ENCODE assay signal across 8 cellular contexts in genomic region chr12:55743131-55743921, GRCh38. TPM values are rescaled to one million over a fixed set of nuclear protein-coding genes. Genes with fewer than 3 reads are reported as not detected.
DNase-seq lines count a peak whose midpoint lies in the region; ATAC-seq and TF ChIP-seq lines count a peak whose summit lies in the region.

No MANE protein-coding gene starts in this region.

- peak; percentile 44 for ATAC-seq in GM21717 (IDR thresholded peaks at IDR 0.05; ENCODE audit: unreplicated experiment)
- peak; percentile 22 for ATAC-seq in left lobe of liver

- in situ Hi-C loops in G401 (cut with HindIII; ENCODE audit: low sequenced_read_pairs): no loop called here

- TF ChIP-seq CTCF in VCaP (conservative IDR thresholded peaks at IDR 0.05): peak; percentile 21; the same call in 1 of the 2 replicates

- DNase-seq in G401 (ENCODE audit: low spot score) (peak; percentile 58), LHCN-M2 (ENCODE audit: low read depth) (peak; percentile 74), cerebellar cortex (ENCODE audit: low spot score) (peak; percentile 52), left lobe of liver (ENCODE audit: low spot score) (peak; percentile 47), inferior parietal cortex (ENCODE audit: extremely low spot score) (no peak)
- DNase-seq in stimulated activated CD4-positive, alpha-beta T cell treated with anti-CD3 and anti-CD28 coated beads, Interleukin-4, amount 100 ng/mL, for 4 hours: peak; percentile 36 to 61

- peak overlapping the region; percentile 84 for H3K27ac ChIP-seq in VCaP

RNA-seq across cellular contexts. Expression of gene GDF11, which starts 0.4 kb away (rescaled TPM):
- 16.2 and 29.2 TPM in 2 replicates for total RNA-seq in G401 (2014; rRNA removed; shearing (Covaris generic))
- total RNA-seq in LHCN-M2 (2014; rRNA removed) (10.0 and 17.3 TPM in 2 replicates), left lobe of liver (1.1 TPM)
- polyA plus RNA-seq in LHCN-M2 (2012): 21.0 TPM

RNA-seq across cellular contexts. Expression of gene CD63, which starts 14.5 kb away (rescaled TPM):
- 897 and 1,131 TPM in 2 replicates for total RNA-seq in G401 (2014; rRNA removed; shearing (Covaris generic))
- 2,065 and 2,281 TPM in 2 replicates for total RNA-seq in LHCN-M2 (2014; rRNA removed)
- polyA plus RNA-seq in LHCN-M2 (2012): 3,617 TPM
- 203 TPM for total RNA-seq in left lobe of liver

RNA-seq across cellular contexts. Expression of gene RDH5, which starts 23.1 kb away (rescaled TPM):
- total RNA-seq in G401 (2014; rRNA removed; shearing (Covaris generic)): 2.5 and 4.3 TPM in 2 replicates
- total RNA-seq in LHCN-M2 (2014; rRNA removed) (147 and 216 TPM in 2 replicates), left lobe of liver (60.0 TPM)
- polyA plus RNA-seq in LHCN-M2 (2012): 29.0 TPM

RNA-seq across cellular contexts. Expression of gene BLOC1S1, which starts 27.5 kb away (rescaled TPM):
- total RNA-seq in G401 (2014; rRNA removed; shearing (Covaris generic)): 60.2 and 73.7 TPM in 2 replicates
- 118 and 135 TPM in 2 replicates for total RNA-seq in LHCN-M2 (2014; rRNA removed)
- polyA plus RNA-seq in LHCN-M2 (2012): 374 TPM
- total RNA-seq in left lobe of liver: 97.2 TPM

RNA-seq across cellular contexts. Expression of gene ITGA7, which starts 35.6 kb away (rescaled TPM):
- 0.58 and 3.0 TPM in 2 replicates for total RNA-seq in G401 (2014; rRNA removed; shearing (Covaris generic))
- total RNA-seq in LHCN-M2 (2014; rRNA removed) (135 and 217 TPM in 2 replicates), left lobe of liver (16.9 TPM)
- 67.9 TPM for polyA plus RNA-seq in LHCN-M2 (2012)

Comparison
In these comparisons a context has a peak if more than half of its experiments do, and no peak if none do; other contexts are left out.
1. RNA of gene RDH5, which starts 23.1 kb away (total RNA-seq): 147 to 216 TPM in LHCN-M2 and 60.0 TPM in left lobe of liver (single experiment); 2.5 to 4.3 TPM in G401; every median in the first group is over 10 times any median in the second.